Comparison of ENCODE assay signal across 17 cellular contexts in genomic region chr6:21947751-21948386, GRCh38.
DNase-seq lines count a peak whose midpoint lies in the region; ATAC-seq, FAIRE-seq and TF ChIP-seq lines count a peak whose summit lies in the region.
"Had no signal": no experiment of that assay in that cellular context is flagged by ENCODE, and none has a peak within 500 bp of the region (broad histone marks: within the 10 kb centered on the region; RNA-seq: fewer than 3 reads in every experiment).

No MANE protein-coding gene starts in this region.

- H3K27ac ChIP-seq in A673 (ENCODE audit: low read depth, low read length, poor library complexity, severe bottlenecking) (peak overlapping the region; percentile 63), HUES64 (ENCODE audit: low read depth, low read length) (no peak overlapping the region), astrocyte (ENCODE audit: low read depth, low read length) (peak overlapping the region; percentile 61)
- H3K27ac ChIP-seq: HL-60 had no signal

- DNase-seq in A673 (ENCODE audit: low spot score) (peak; percentile 80), astrocyte (ENCODE audit: low read depth) (peak; percentile 67), left kidney (ENCODE audit: low read depth, low spot score) (peak; percentile 80), immature natural killer cell (no peak), CD1c-positive myeloid dendritic cell (ENCODE audit: extremely low spot score) (no peak), SIG-M5 (lab: John Stamatoyannopoulos, UW) (no peak)
- DNase-seq in activated naive CD4-positive, alpha-beta T cell treated with anti-CD3 and anti-CD28 coated beads, Interleukin-2, amount 50 U/mL, for 72 hours (ENCODE audit: low spot score in 2 of 2) = no peak
- DNase-seq: activated T-cell treated with anti-CD3 and anti-CD28 coated beads, Interleukin-2, amount 50 U/mL, for 4 hours; effector memory CD4-positive, alpha-beta T cell; MG63; stimulated activated CD4-positive, alpha-beta T cell treated with anti-CD3 and anti-CD28 coated beads, Interleukin-2, amount 100 ng/mL, for 48 hours; upper lobe of left lung had no signal

- intact Hi-C loops in A673 (cut with micrococcal nuclease; ENCODE audit: unreplicated experiment) = no loop called here

- H3K9ac ChIP-seq in HUES64 (ENCODE audit: low read depth, low read length) = 0 out of 2 replicates have a peak overlapping the region, but pooled peaks have one; percentile 18
- peak overlapping the region; percentile 66 for H3K9ac ChIP-seq in astrocyte (ENCODE audit: low read length)

- H3K36me3 ChIP-seq in A673 (ENCODE audit: insufficient read depth, low read length, poor library complexity, severe bottlenecking) (no peaks in the 10 kb centered on the region), HUES64 (ENCODE audit: insufficient read depth, low read length) (no peaks in the 10 kb centered on the region), astrocyte (ENCODE audit: insufficient read depth, low read length) (no peaks in the 10 kb centered on the region)
- H3K36me3 ChIP-seq: MG63, upper lobe of left lung had no signal

- no peak overlapping the region for H3K4me3 ChIP-seq in A673 (ENCODE audit: low read depth, low read length, poor library complexity, severe bottlenecking)
- H3K4me3 ChIP-seq in HUES64 (ENCODE audit: low read length) = no peak overlapping the region
- H3K4me3 ChIP-seq in astrocyte (ENCODE audit: insufficient read depth, low read depth, low read length) = no peak overlapping the region
- H3K4me3 ChIP-seq: MG63, upper lobe of left lung had no signal

- no peaks in the 10 kb centered on the region for H4K20me1 ChIP-seq in astrocyte (ENCODE audit: insufficient read depth, low read length)

- FAIRE-seq in astrocyte (lab: Jason Lieb, UNC) = no peak
- FAIRE-seq: frontal cortex, keratinocyte had no signal

- TF ChIP-seq CTCF in A673 (conservative IDR thresholded peaks at IDR 0.05; ENCODE audit: low read depth, low read length) = no peak
- no peak for TF ChIP-seq CTCF in astrocyte (IDR thresholded peaks at IDR 0.05; ENCODE audit: insufficient read depth, low read depth, low read length)

- H3K27ac Mint-ChIP-seq in astrocyte (ENCODE audit: unreplicated experiment) (peak overlapping the region; percentile 100), immature natural killer cell (no peak overlapping the region)
- no peak overlapping the region for H3K27ac Mint-ChIP-seq in activated naive CD4-positive, alpha-beta T cell treated with anti-CD3 and anti-CD28 coated beads, Interleukin-2, amount 50 U/mL, for 72 hours
- H3K27ac Mint-ChIP-seq: T-helper 1 cell treated with Interleukin-12 subunit alpha and Interleukin-12 subunit beta and Interleukin-4 antibody, amounts not matched to agents 30 μg/mL and 1 μg/mL, for 36 hours had no signal

- H3K4me2 ChIP-seq in astrocyte (ENCODE audit: low read length) = peak overlapping the region; percentile 59

- WGBS in HUES64 = 71% methylated on average over 3 of the region's 5 CpGs

- peak overlapping the region; percentile 51 for H3K4me3 Mint-ChIP-seq in astrocyte (ENCODE audit: unreplicated experiment)
- no peak overlapping the region for H3K4me3 Mint-ChIP-seq in immature natural killer cell
- H3K4me3 Mint-ChIP-seq: activated T-cell treated with anti-CD3 and anti-CD28 coated beads, Interleukin-2, amount 50 U/mL, for 4 hours; T-helper 1 cell treated with Interleukin-12 subunit alpha and Interleukin-12 subunit beta and Interleukin-4 antibody, amounts not matched to agents 30 μg/mL and 1 μg/mL, for 36 hours had no signal

- no peaks in the 10 kb centered on the region for H3K27me3 Mint-ChIP-seq in astrocyte (ENCODE audit: low read depth, unreplicated experiment)
- H3K27me3 Mint-ChIP-seq in immature natural killer cell (ENCODE audit: low read depth in 3 of 3) = peaks cover 0 to 2% (median 0%) of the 10 kb centered on the region in 3 donors

- H3K4me1 Mint-ChIP-seq in astrocyte (ENCODE audit: low read depth, unreplicated experiment) (peaks cover 64% of the 10 kb centered on the region), immature natural killer cell (peaks cover 0 to 6% of the 10 kb centered on the region in 2 donors)

- POLR2A ChIA-PET in A673 (lab: Charles Lee; ENCODE audit: low non-redundant PET) = interaction anchor here (0.6 kb wide), 1 partner anchor 17 kb away, joined by 6 read pairs; no protein-coding TSS in a partner anchor

- no peak for ATAC-seq in activated naive CD4-positive, alpha-beta T cell treated with anti-CD3 and anti-CD28 coated beads, Interleukin-2, amount 50 U/mL, for 72 hours
- ATAC-seq: activated T-cell treated with anti-CD3 and anti-CD28 coated beads, Interleukin-2, amount 50 U/mL, for 4 hours had no signal

- H3K4me1 ChIP-seq in A673 (ENCODE audit: insufficient read depth, low read length, poor library complexity, severe bottlenecking) (peaks cover 50% of the 10 kb centered on the region), HUES64 (ENCODE audit: insufficient read depth, low read length) (peaks cover 36% of the 10 kb centered on the region), astrocyte (ENCODE audit: insufficient read depth, low read length) (peaks cover 43% of the 10 kb centered on the region)

- no peaks in the 10 kb centered on the region for H3K79me2 ChIP-seq in astrocyte (ENCODE audit: insufficient read depth, low read length)

- CTCF ChIA-PET in A673 (lab: Charles Lee) = no interaction called here

- no peak overlapping the region for H2AFZ ChIP-seq in astrocyte (ENCODE audit: low read depth, low read length)

- no peaks in the 10 kb centered on the region for H3K9me3 Mint-ChIP-seq in astrocyte (ENCODE audit: unreplicated experiment)
- H3K9me3 Mint-ChIP-seq in immature natural killer cell = no peaks in the 10 kb centered on the region
- no peaks in the 10 kb centered on the region for H3K9me3 Mint-ChIP-seq in activated naive CD4-positive, alpha-beta T cell treated with anti-CD3 and anti-CD28 coated beads, Interleukin-2, amount 50 U/mL, for 72 hours
- H3K9me3 Mint-ChIP-seq: activated T-cell treated with anti-CD3 and anti-CD28 coated beads, Interleukin-2, amount 50 U/mL, for 4 hours; T-helper 1 cell treated with Interleukin-12 subunit alpha and Interleukin-12 subunit beta and Interleukin-4 antibody, amounts not matched to agents 30 μg/mL and 1 μg/mL, for 36 hours had no signal

- H3K27me3 ChIP-seq in A673 (replicated peaks; ENCODE audit: insufficient read depth, low read depth, low read length, poor library complexity) = no peaks in the 10 kb centered on the region
- no peaks in the 10 kb centered on the region for H3K27me3 ChIP-seq in HUES64 (ENCODE audit: insufficient read depth, low read length)
- no peaks in the 10 kb centered on the region for H3K27me3 ChIP-seq in astrocyte (ENCODE audit: insufficient read depth, low read length)
- H3K27me3 ChIP-seq: MG63, upper lobe of left lung had no signal

- H3K9me3 ChIP-seq in A673 (ENCODE audit: low read depth, low read length, poor library complexity, severe bottlenecking) = no peaks in the 10 kb centered on the region
- H3K9me3 ChIP-seq in HUES64 (ENCODE audit: insufficient read depth, low read depth, low read length) = no peaks in the 10 kb centered on the region
- no peaks in the 10 kb centered on the region for H3K9me3 ChIP-seq in astrocyte (ENCODE audit: insufficient read depth, low read depth, low read length)
- H3K9me3 ChIP-seq: MG63, upper lobe of left lung had no signal

- BruUV-seq in A673 (replicated peaks; lab: Mats Ljungman, UMichigan) = no TSS peak

- peaks cover 3% of the 10 kb centered on the region for H3K36me3 Mint-ChIP-seq in astrocyte (ENCODE audit: low read depth, unreplicated experiment)
- H3K36me3 Mint-ChIP-seq in immature natural killer cell = no peaks in the 10 kb centered on the region
- no peaks in the 10 kb centered on the region for H3K36me3 Mint-ChIP-seq in activated naive CD4-positive, alpha-beta T cell treated with anti-CD3 and anti-CD28 coated beads, Interleukin-2, amount 50 U/mL, for 72 hours

Comparison
In these comparisons a context has a peak if more than half of its experiments do, and no peak if none do; other contexts are left out.
1. DNase-seq: peak in A673 (single experiment), astrocyte (single experiment) and left kidney (single experiment); none in immature natural killer cell (0 of 3), CD1c-positive myeloid dendritic cell (single experiment), activated naive CD4-positive, alpha-beta T cell treated with anti-CD3 and anti-CD28 coated beads, Interleukin-2, amount 50 U/mL, for 72 hours (0 of 2) and SIG-M5 (single experiment).